In the genomic region with DNA sequence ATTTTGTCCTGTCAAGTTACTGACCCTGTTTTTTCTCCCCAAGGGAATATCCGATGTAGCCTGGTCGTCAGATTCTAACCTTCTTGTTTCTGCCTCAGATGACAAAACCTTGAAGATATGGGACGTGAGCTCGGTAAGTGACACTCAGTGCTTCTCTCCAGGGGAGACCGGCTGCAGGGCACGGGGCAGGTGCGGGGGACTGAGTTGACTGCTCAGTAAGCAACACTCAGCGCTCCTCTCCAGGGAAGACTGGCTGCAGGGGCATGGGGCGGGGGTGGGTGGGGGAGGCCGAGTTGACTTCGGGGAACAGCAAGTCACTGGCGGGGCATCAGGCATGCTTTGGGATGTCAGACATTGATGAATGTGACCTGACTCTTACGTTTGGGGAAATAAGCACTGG, we compare ENCODE assay signal across 10 cellular contexts. TPM values are rescaled to one million over a fixed set of nuclear protein-coding genes. Genes with fewer than 3 reads are reported as not detected.
"Had no signal": no experiment of that assay in that cellular context is flagged by ENCODE, and none has a peak within 500 bp of the region (broad histone marks: within the 10 kb centered on the region; RNA-seq: fewer than 3 reads in every experiment).

No MANE protein-coding gene starts in this region.

- DNase-seq: GM23248, GOT3, H7, HFFc6, IMR-90 had no signal

- H3K9me3 Mint-ChIP-seq: HFFc6 had no signal

- H3K9me3 ChIP-seq: HAP-1 had no signal

- H3K27ac Mint-ChIP-seq: HFFc6 had no signal

- ATAC-seq: HCT116 had no signal

- H3K4me3 Mint-ChIP-seq: HFFc6 had no signal

- H3K4me3 ChIP-seq: GM23248, HAP-1 had no signal

- H3K27ac ChIP-seq: GM23248, HL-60 had no signal

RNA-seq across cellular contexts. Expression of a gene that starts 22.5 kb away (rescaled TPM):
- total RNA-seq: GM23248, H4, H7, HT1080, IMR-90 had no signal
